ENCODE assay signal across 9 cellular contexts in genomic region chr2:9655441-9656269, GRCh38. TPM values are rescaled to one million over a fixed set of nuclear protein-coding genes. Genes with fewer than 3 reads are reported as not detected.
A peak's percentile ranks its signal among the peaks of the same experiment; 100 is the strongest.
DNase-seq lines count a peak whose midpoint lies in the region; ATAC-seq and TF ChIP-seq lines count a peak whose summit lies in the region.
"Had no signal": no experiment of that assay in that cellular context is flagged by ENCODE, and none has a peak within 500 bp of the region (broad histone marks: within the 10 kb centered on the region; RNA-seq: fewer than 3 reads in every experiment).

No MANE protein-coding gene starts in this region.

- no peak overlapping the region for H2AFZ ChIP-seq in PC-9

- BruUV-seq in PC-9 (replicated peaks; lab: Mats Ljungman, UMichigan), result no TSS peak

- H3F3A ChIP-seq in PC-9 (ENCODE audit: insufficient read depth, low read depth), result peaks cover 10% of the 10 kb centered on the region; the same call in 1 of the 2 replicates

- no peaks in the 10 kb centered on the region for H3K79me2 ChIP-seq in PC-9 (ENCODE audit: low read depth)

- no peak overlapping the region for H3K4me3 Mint-ChIP-seq in chondrocyte (ENCODE audit: unreplicated experiment)
- H3K4me3 Mint-ChIP-seq: nephron had no signal

- no peaks in the 10 kb centered on the region for H3K27me3 Mint-ChIP-seq in chondrocyte (ENCODE audit: low read depth)

- peak in 1 of 2 experiments; percentile 70 for DNase-seq in PC-9
- no peak for DNase-seq in chondrocyte (ENCODE audit: low spot score)
- peak; percentile 9 to 19 for DNase-seq in stimulated activated CD8-positive, alpha-beta memory T cell treated with anti-CD3 and anti-CD28 coated beads, Interleukin-2, amount 100 ng/mL, for 1 hour (ENCODE audit: low read depth in 2 of 2)
- no peak for DNase-seq in tibial artery
- DNase-seq in HEK293T (ENCODE audit: extremely low spot score), result no peak
- DNase-seq in NCI-H524 (lab: John Stamatoyannopoulos, UW), result no peak
- no peak for DNase-seq in inferior parietal cortex (ENCODE audit: extremely low spot score)

- peak overlapping the region; percentile 87 for H3K27ac Mint-ChIP-seq in chondrocyte (ENCODE audit: unreplicated experiment)
- H3K27ac Mint-ChIP-seq: nephron had no signal

- H3K4me1 Mint-ChIP-seq in chondrocyte (ENCODE audit: low read depth), result peaks cover 43% of the 10 kb centered on the region

- H3K4me1 ChIP-seq in PC-9 (replicated peaks; ENCODE audit: insufficient read depth), result peaks cover 19% of the 10 kb centered on the region
- H3K4me1 ChIP-seq in tibial artery, result no peaks in the 10 kb centered on the region

- H3K27me3 ChIP-seq in PC-9 (ENCODE audit: insufficient read depth, low read depth) (peaks cover 8% of the 10 kb centered on the region; the same call in 1 of the 2 replicates), tibial artery (no peaks in the 10 kb centered on the region)

- peak; percentile 46 for ATAC-seq in GM21360 (IDR thresholded peaks at IDR 0.05; ENCODE audit: unreplicated experiment)

- H3K9me3 Mint-ChIP-seq in chondrocyte (ENCODE audit: low read depth), result no peaks in the 10 kb centered on the region

- H3K36me3 Mint-ChIP-seq in chondrocyte (ENCODE audit: low read depth), result no peaks in the 10 kb centered on the region

- peak overlapping the region; percentile 58 for H3K4me2 ChIP-seq in PC-9

- H3K27ac ChIP-seq in PC-9, result peak overlapping the region; percentile 22; the same call in 1 of the 2 replicates
- no peak overlapping the region for H3K27ac ChIP-seq in tibial artery

- H4K20me1 ChIP-seq in PC-9 (ENCODE audit: insufficient read depth), result no peaks in the 10 kb centered on the region

- H3K9me2 ChIP-seq in PC-9 (ENCODE audit: insufficient read depth), result no peaks in the 10 kb centered on the region

- TF ChIP-seq CTCF in PC-9 (conservative IDR thresholded peaks at IDR 0.05), result no peak
- no peak for TF ChIP-seq CTCF in chondrocyte (IDR thresholded peaks at IDR 0.05)
- TF ChIP-seq CTCF in tibial artery (IDR thresholded peaks at IDR 0.05), result no peak

- H3K36me3 ChIP-seq in PC-9 (ENCODE audit: low read depth) (no peaks in the 10 kb centered on the region), tibial artery (no peaks in the 10 kb centered on the region)

- intact Hi-C loops in PC-9 (cut with micrococcal nuclease; ENCODE audit: unreplicated experiment) (no loop called here), tibial artery (cut with DNase I; ENCODE audit: low total_unique reads) (no loop called here)

- CTCF ChIA-PET in PC-9 (lab: Charles Lee) (no interaction called here), HEK293T (lab: Yijun Ruan, JAX) (no interaction called here)

- H3K9me3 ChIP-seq in PC-9 (ENCODE audit: insufficient read depth, low read depth) (no peaks in the 10 kb centered on the region), tibial artery (no peaks in the 10 kb centered on the region)

- POLR2A ChIA-PET in PC-9 (lab: Charles Lee; ENCODE audit: unreplicated experiment), result interaction anchor here (0.6 to 0.7 kb wide), 3 partner anchors 10 to 288 kb away, joined by 3 to 4 read pairs (median 3); no protein-coding TSS in a partner anchor
- POLR2A ChIA-PET in HEK293T (lab: Yijun Ruan, JAX), result interaction anchor here (1.2 kb wide), 1 partner anchor 25 kb away, joined by 3 read pairs; the partner anchor contains the start of gene YWHAQ

- H3K4me3 ChIP-seq in PC-9 (no peak overlapping the region), tibial artery (no peak overlapping the region)

TF ChIP-seq in HEK293T, 16 proteins besides CTCF, POLR2A, EP300 and RAD21:
- TF ChIP-seq PKNOX1 (IDR thresholded peaks at IDR 0.05) (no peak), ELF4 (IDR thresholded peaks at IDR 0.05) (no peak), L3MBTL2 (conservative IDR thresholded peaks at IDR 0.05) (no peak), NFRKB (IDR thresholded peaks at IDR 0.05) (no peak), HDGF (IDR thresholded peaks at IDR 0.05; ENCODE audit: borderline replicate concordance) (no peak), BHLHE40 (IDR thresholded peaks at IDR 0.05; ENCODE audit: borderline replicate concordance) (no peak), ZNF384 (IDR thresholded peaks at IDR 0.05) (no peak), FOXM1 (IDR thresholded peaks at IDR 0.05; ENCODE audit: borderline replicate concordance) (no peak), ARNT (IDR thresholded peaks at IDR 0.05) (no peak), FOXK2 (IDR thresholded peaks at IDR 0.05) (no peak), CTBP1 (IDR thresholded peaks at IDR 0.05; ENCODE audit: borderline replicate concordance) (no peak), TARDBP (IDR thresholded peaks at IDR 0.05) (no peak)

RNA-seq across cellular contexts. Expression of gene YWHAQ, which starts 24.9 kb away (rescaled TPM):
- total RNA-seq in PC-9 (2021) (353 and 373 TPM in 2 replicates), chondrocyte (247 to 287 TPM (median 251 TPM) in 3 replicates)

Comparison
In these comparisons a context has a peak if more than half of its experiments do, and no peak if none do; other contexts are left out.
1. DNase-seq: peak in stimulated activated CD8-positive, alpha-beta memory T cell treated with anti-CD3 and anti-CD28 coated beads, Interleukin-2, amount 100 ng/mL, for 1 hour (2 of 2); none in chondrocyte (single experiment), tibial artery (0 of 2), HEK293T (single experiment), NCI-H524 (0 of 2) and inferior parietal cortex (single experiment).